14 cellular contexts compared by ENCODE assay signal in the genomic region with DNA sequence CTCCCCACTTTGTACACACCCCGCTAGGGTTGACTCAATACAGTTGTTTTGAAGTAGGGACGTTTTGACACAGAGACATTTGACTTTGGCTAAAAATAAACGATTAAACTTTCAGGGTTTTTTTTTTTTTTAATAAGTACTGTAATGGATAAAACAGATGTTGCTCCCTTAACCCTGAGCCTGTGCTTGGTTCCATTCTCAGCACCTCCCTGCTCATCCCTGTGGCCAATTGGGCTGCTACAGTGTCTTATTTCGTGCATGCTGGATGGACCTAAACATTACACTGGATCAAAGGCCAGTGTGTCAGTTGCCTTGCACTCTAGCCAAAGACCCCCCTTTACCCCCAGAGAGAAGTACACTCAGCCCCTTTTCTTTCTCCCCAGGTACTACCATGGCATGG. TPM values are rescaled to one million over a fixed set of nuclear protein-coding genes. Genes with fewer than 3 reads are reported as not detected.
A peak's percentile ranks its signal among the peaks of the same experiment; 100 is the strongest.
DNase-seq lines count a peak whose midpoint lies in the region; ATAC-seq and TF ChIP-seq lines count a peak whose summit lies in the region.
"Had no signal": no experiment of that assay in that cellular context is flagged by ENCODE, and none has a peak within 500 bp of the region (broad histone marks: within the 10 kb centered on the region; RNA-seq: fewer than 3 reads in every experiment).

No MANE protein-coding gene starts in this region.

- intact Hi-C loops in Right ventricle myocardium superior (cut with DNase I) = no loop called here
- intact Hi-C loops in right cardiac atrium (cut with DNase I) = no loop called here

- DNase-seq in Right ventricle myocardium superior (no peak), right cardiac atrium (no peak), fibroblast of villous mesenchyme (ENCODE audit: low read depth) (peak; percentile 14), nephron progenitor cell (no peak), type B pancreatic cell (ENCODE audit: extremely low spot score, unreplicated experiment) (no peak), HCEC 1CT (no peak)
- DNase-seq: BE2C; CD4-positive, alpha-beta memory T cell; DMS53; GF-D8; IMR-90 had no signal

- H3K9me3 Mint-ChIP-seq in nephron progenitor cell = no peaks in the 10 kb centered on the region
- no peaks in the 10 kb centered on the region for H3K9me3 Mint-ChIP-seq in type B pancreatic cell
- H3K9me3 Mint-ChIP-seq: CD4-positive, alpha-beta memory T cell had no signal

- H3K27ac Mint-ChIP-seq in nephron progenitor cell = peak overlapping the region; percentile 5
- H3K27ac Mint-ChIP-seq in type B pancreatic cell = peak overlapping the region; percentile 11

- H3K27me3 ChIP-seq in right cardiac atrium (ENCODE audit: control insufficient read depth, insufficient read depth) = no peaks in the 10 kb centered on the region
- H3K27me3 ChIP-seq: BE2C had no signal

- no peaks in the 10 kb centered on the region for H3K4me1 ChIP-seq in right cardiac atrium (ENCODE audit: control insufficient read depth, insufficient read depth, low read length)
- H3K4me1 ChIP-seq: A549, BE2C had no signal

- no peak overlapping the region for H3K4me3 Mint-ChIP-seq in nephron progenitor cell
- H3K4me3 Mint-ChIP-seq in type B pancreatic cell = no peak overlapping the region
- H3K4me3 Mint-ChIP-seq: CD4-positive, alpha-beta memory T cell had no signal

- H3K9me3 ChIP-seq in right cardiac atrium (ENCODE audit: control insufficient read depth, low read length) = no peaks in the 10 kb centered on the region
- H3K9me3 ChIP-seq: A549, BE2C had no signal

- no peak overlapping the region for H3K4me3 ChIP-seq in right cardiac atrium (ENCODE audit: low read length)
- H3K4me3 ChIP-seq in fibroblast of villous mesenchyme (ENCODE audit: low read depth, low read length) = no peak overlapping the region
- H3K4me3 ChIP-seq: A549 had no signal

- no peak overlapping the region for H3K27ac ChIP-seq in right cardiac atrium (ENCODE audit: low read length)
- H3K27ac ChIP-seq: A549, C4-2B had no signal

- TF ChIP-seq CTCF in fibroblast of villous mesenchyme (IDR thresholded peaks at IDR 0.05; ENCODE audit: insufficient read depth, low read depth, low read length) = no peak
- TF ChIP-seq CTCF in nephron progenitor cell (IDR thresholded peaks at IDR 0.05) = no peak
- TF ChIP-seq CTCF in type B pancreatic cell (conservative IDR thresholded peaks at IDR 0.05) = no peak

- H3K4me1 Mint-ChIP-seq in nephron progenitor cell (peaks cover 68% of the 10 kb centered on the region), type B pancreatic cell (ENCODE audit: unreplicated experiment) (peaks cover 37% of the 10 kb centered on the region)
- H3K4me1 Mint-ChIP-seq: CD4-positive, alpha-beta memory T cell had no signal

- ATAC-seq in Right ventricle myocardium superior (ENCODE audit: poor library complexity) (peak; percentile 52), right cardiac atrium (no peak), HG02763 (IDR thresholded peaks at IDR 0.05; ENCODE audit: unreplicated experiment) (no peak)

- H3K27me3 Mint-ChIP-seq in nephron progenitor cell (ENCODE audit: low read depth, poor library complexity) (peaks cover 10% of the 10 kb centered on the region), type B pancreatic cell (no peaks in the 10 kb centered on the region)

- 63% methylated on average over 4 of the region's 4 CpGs for WGBS in right cardiac atrium

- H3K36me3 Mint-ChIP-seq in nephron progenitor cell (ENCODE audit: low read depth) = no peaks in the 10 kb centered on the region
- peaks cover 15% of the 10 kb centered on the region for H3K36me3 Mint-ChIP-seq in type B pancreatic cell
- H3K36me3 Mint-ChIP-seq: CD4-positive, alpha-beta memory T cell had no signal

RNA-seq across cellular contexts. Expression of gene GRHL3, which starts 16.9 kb away (rescaled TPM):
- total RNA-seq in Right ventricle myocardium superior (not detected), right cardiac atrium (1 to 10 TPM in 1 of 4 donors, under 1 TPM in 2, not detected in 1; 0.39 to 1.7 (median 0.85) TPM), fibroblast of villous mesenchyme (not detected in 2 replicates), type B pancreatic cell (ENCODE audit: low replicate concordance) (70.6 and 194 TPM in 2 replicates)
- polyA plus RNA-seq in right cardiac atrium = not detected
- total RNA-seq: CD4-positive, alpha-beta memory T cell; IMR-90 had no signal
- polyA plus RNA-seq: CD4-positive, alpha-beta memory T cell; IMR-90 had no signal

Comparison
In these comparisons a context has a peak if more than half of its experiments do, and no peak if none do; other contexts are left out.
1. RNA of gene GRHL3, which starts 16.9 kb away (total RNA-seq): 70.6 to 194 TPM in type B pancreatic cell; 0.39 to 1.7 TPM in right cardiac atrium, not detected in Right ventricle myocardium superior (single experiment) and not detected in fibroblast of villous mesenchyme; every median in the first group is over 10 times any median in the second.